Comparison of ENCODE assay signal across 24 cellular contexts in genomic region chr5:82720213-82720612, GRCh38.
DNase-seq lines count a peak whose midpoint lies in the region; ATAC-seq and TF ChIP-seq lines count a peak whose summit lies in the region.
"Had no signal": no experiment of that assay in that cellular context is flagged by ENCODE, and none has a peak within 500 bp of the region (broad histone marks: within the 10 kb centered on the region; RNA-seq: fewer than 3 reads in every experiment).

No MANE protein-coding gene starts in this region.

- H3K27ac Mint-ChIP-seq in H9 = peak overlapping the region in 2 of 3 experiments; percentile 32 to 41; a peak in 4 of 7 replicates
- H3K27ac Mint-ChIP-seq in activated T-helper 1 cell treated with anti-CD3 and anti-CD28 coated beads, Interleukin-12 subunit alpha, Interleukin-12 subunit beta, Interleukin-2, Interleukin-4 antibody, amounts not matched to agents 30 ng/mL and 10 ng/mL and 1 ng/mL, durations not matched to agents 14 hours and 24 hours and 36 hours = no peak overlapping the region
- H3K27ac Mint-ChIP-seq: activated CD8-positive, alpha-beta T cell treated with anti-CD3 and anti-CD28 coated beads, Interleukin-2, amount 10 ng/mL, durations not matched to agents 7 days and 5 days; activated naive CD4-positive, alpha-beta T cell treated with anti-CD3 and anti-CD28 coated beads, Interleukin-2, amount 50 U/mL, for 24 hours; naive B cell; stimulated activated memory B cell treated with anti-CD40 and anti-IgM and Interleukin-4, amounts not matched to agents 10 μg/mL and 1 μg/mL and 100 μg/mL, for 72 hours had no signal

- H3K18ac ChIP-seq in H9 (ENCODE audit: insufficient read length, low read depth, low read length) (no peak overlapping the region), neuronal stem cell (ENCODE audit: low read length) (no peak overlapping the region)

- no peak overlapping the region for H3T11ph ChIP-seq in H9 (ENCODE audit: low read length)

- no peaks in the 10 kb centered on the region for H3K36me3 ChIP-seq in neuronal stem cell (replicated peaks in 1 of 2; ENCODE audit: control insufficient read depth in 2 of 2, insufficient read depth in 2 of 2, low read length in 2 of 2)
- H3K36me3 ChIP-seq: ovary, upper lobe of left lung had no signal

- H3K79me1 ChIP-seq in H9 (ENCODE audit: insufficient read depth, low read depth, low read length, poor library complexity, severe bottlenecking) (no peaks in the 10 kb centered on the region), neuronal stem cell (ENCODE audit: low read depth, low read length) (no peaks in the 10 kb centered on the region)

- H3K9me3 Mint-ChIP-seq in H9 = peaks cover 2 to 5% of the 10 kb centered on the region in 2 experiments; a peak in 4 of 5 replicates
- H3K9me3 Mint-ChIP-seq in activated T-helper 1 cell treated with anti-CD3 and anti-CD28 coated beads, Interleukin-12 subunit alpha, Interleukin-12 subunit beta, Interleukin-2, Interleukin-4 antibody, amounts not matched to agents 30 ng/mL and 10 ng/mL and 1 ng/mL, durations not matched to agents 14 hours and 24 hours and 36 hours = no peaks in the 10 kb centered on the region
- H3K9me3 Mint-ChIP-seq: activated naive CD4-positive, alpha-beta T cell treated with anti-CD3 and anti-CD28 coated beads, Interleukin-2, amount 50 U/mL, for 24 hours; naive B cell; stimulated activated memory B cell treated with anti-CD40 and anti-IgM and Interleukin-4, amounts not matched to agents 10 μg/mL and 1 μg/mL and 100 μg/mL, for 72 hours had no signal

- H3K9me3 ChIP-seq in H9 (ENCODE audit: control insufficient read depth, low read depth, low read length) (no peaks in the 10 kb centered on the region), neuronal stem cell (replicated peaks in 1 of 2; ENCODE audit: control insufficient read depth in 2 of 2, insufficient read depth in 1 of 2, low read depth in 1 of 2, low read length in 2 of 2) (no peaks in the 10 kb centered on the region)
- H3K9me3 ChIP-seq: ovary, upper lobe of left lung had no signal

- H3K9ac ChIP-seq in H9 (ENCODE audit: extremely low read depth, insufficient read length, low read length) = no peak overlapping the region
- no peak overlapping the region for H3K9ac ChIP-seq in neuronal stem cell (ENCODE audit: low read depth, low read length, poor library complexity)

- H2BK120ac ChIP-seq in H9 (ENCODE audit: low read depth, low read length, poor library complexity, severe bottlenecking) (no peak overlapping the region), neuronal stem cell (ENCODE audit: low read depth, low read length) (no peak overlapping the region)

- no peak overlapping the region for H4K8ac ChIP-seq in H9 (replicated peaks; ENCODE audit: insufficient read length, low read depth, low read length)
- no peak overlapping the region for H4K8ac ChIP-seq in neuronal stem cell (ENCODE audit: low read depth, low read length)

- no peak overlapping the region for H4K5ac ChIP-seq in H9 (ENCODE audit: insufficient read length, low read depth, low read length)

- H4K91ac ChIP-seq in H9 (ENCODE audit: insufficient read length, low read depth, low read length) (no peak overlapping the region), neuronal stem cell (ENCODE audit: low read depth, low read length, poor library complexity) (no peak overlapping the region)

- WGBS in H9 (ENCODE audit: extremely low coverage, insufficient read length, low lambda C conversion rate) = no CpG with 5 or more reads among the region's 1 CpG
- no CpG with 5 or more reads among the region's 1 CpG for WGBS in neuronal stem cell (ENCODE audit: extremely low coverage in 2 of 2, insufficient read length in 2 of 2, insufficient replicate concordance in 1 of 2), 2 donors

- H3K14ac ChIP-seq in H9 (ENCODE audit: insufficient read depth, low read length) = no peak overlapping the region
- H3K14ac ChIP-seq in neuronal stem cell (ENCODE audit: low read length) = no peak overlapping the region

- no peak overlapping the region for H2BK20ac ChIP-seq in H9 (ENCODE audit: low read depth, low read length, poor library complexity, severe bottlenecking)

- intact Hi-C loops in activated T-helper 1 cell treated with anti-CD3 and anti-CD28 coated beads, Interleukin-12 subunit alpha, Interleukin-12 subunit beta, Interleukin-2, Interleukin-4 antibody, amounts not matched to agents 30 ng/mL and 10 ng/mL and 1 ng/mL, durations not matched to agents 14 hours and 24 hours and 36 hours (cut with micrococcal nuclease) = no loop called here

- no peak overlapping the region for H3K4me3 ChIP-seq in neuronal stem cell (ENCODE audit: low read length in 2 of 2)
- H3K4me3 ChIP-seq: ovary, upper lobe of left lung had no signal

- H3K56ac ChIP-seq in H9 (ENCODE audit: insufficient read length, low read depth, low read length) = no peak overlapping the region

- no peaks in the 10 kb centered on the region for H3K23me2 ChIP-seq in H9 (ENCODE audit: insufficient read length, low read depth, low read length, poor library complexity, severe bottlenecking)

- H2BK12ac ChIP-seq in H9 (ENCODE audit: insufficient read length, low read depth, low read length) = no peak overlapping the region
- H2BK12ac ChIP-seq in neuronal stem cell (ENCODE audit: low read length) = no peak overlapping the region

- H3K4me1 ChIP-seq in H9 (ENCODE audit: insufficient read depth, low read length) (peaks cover 3% of the 10 kb centered on the region; the same call in 1 of the 2 replicates), neuronal stem cell (ENCODE audit: control insufficient read depth in 2 of 2, insufficient read depth in 1 of 2, low read depth in 1 of 2, low read length in 2 of 2) (peaks cover 3 to 18% of the 10 kb centered on the region in 2 donors)

- H3K27me3 Mint-ChIP-seq in H9 (ENCODE audit: low read depth) = no peaks in the 10 kb centered on the region
- H3K27me3 Mint-ChIP-seq in activated T-helper 1 cell treated with anti-CD3 and anti-CD28 coated beads, Interleukin-12 subunit alpha, Interleukin-12 subunit beta, Interleukin-2, Interleukin-4 antibody, amounts not matched to agents 30 ng/mL and 10 ng/mL and 1 ng/mL, durations not matched to agents 14 hours and 24 hours and 36 hours (ENCODE audit: insufficient read depth) = peaks cover 4% of the 10 kb centered on the region
- H3K27me3 Mint-ChIP-seq: activated naive CD4-positive, alpha-beta T cell treated with anti-CD3 and anti-CD28 coated beads, Interleukin-2, amount 50 U/mL, for 24 hours; naive B cell; stimulated activated memory B cell treated with anti-CD40 and anti-IgM and Interleukin-4, amounts not matched to agents 10 μg/mL and 1 μg/mL and 100 μg/mL, for 72 hours had no signal

- H2AK5ac ChIP-seq in H9 (ENCODE audit: insufficient read length, low read length) = no peak overlapping the region
- H2AK5ac ChIP-seq in neuronal stem cell (ENCODE audit: low read depth, low read length) = no peak overlapping the region

- no peak overlapping the region for H2BK5ac ChIP-seq in H9 (ENCODE audit: insufficient read length, low read length)
- H2BK5ac ChIP-seq in neuronal stem cell (ENCODE audit: low read length) = no peak overlapping the region

- H3K4me1 Mint-ChIP-seq in H9 = peaks cover 8 to 13% of the 10 kb centered on the region in 2 experiments
- peaks cover 6% of the 10 kb centered on the region for H3K4me1 Mint-ChIP-seq in activated T-helper 1 cell treated with anti-CD3 and anti-CD28 coated beads, Interleukin-12 subunit alpha, Interleukin-12 subunit beta, Interleukin-2, Interleukin-4 antibody, amounts not matched to agents 30 ng/mL and 10 ng/mL and 1 ng/mL, durations not matched to agents 14 hours and 24 hours and 36 hours (ENCODE audit: low read depth)
- H3K4me1 Mint-ChIP-seq: activated naive CD4-positive, alpha-beta T cell treated with anti-CD3 and anti-CD28 coated beads, Interleukin-2, amount 50 U/mL, for 24 hours; naive B cell; stimulated activated memory B cell treated with anti-CD40 and anti-IgM and Interleukin-4, amounts not matched to agents 10 μg/mL and 1 μg/mL and 100 μg/mL, for 72 hours had no signal

- no peak overlapping the region for H2AFZ ChIP-seq in H9 (ENCODE audit: low read length)
- peak overlapping the region; percentile 64 for H2AFZ ChIP-seq in neuronal stem cell (ENCODE audit: low read length)

- no peaks in the 10 kb centered on the region for H3K79me2 ChIP-seq in H9 (ENCODE audit: insufficient read depth, low read length)

- H3K23ac ChIP-seq in H9 (ENCODE audit: insufficient read length, low read depth, low read length) = no peak overlapping the region
- no peak overlapping the region for H3K23ac ChIP-seq in neuronal stem cell (ENCODE audit: low read depth, low read length, poor library complexity)

- peaks cover 2 to 4% (median 2%) of the 10 kb centered on the region in 3 experiments; a peak in 5 of 7 replicates for H3K36me3 Mint-ChIP-seq in H9 (ENCODE audit: insufficient read depth in 1 of 3, low read depth in 3 of 3)
- peaks cover 2% of the 10 kb centered on the region for H3K36me3 Mint-ChIP-seq in activated T-helper 1 cell treated with anti-CD3 and anti-CD28 coated beads, Interleukin-12 subunit alpha, Interleukin-12 subunit beta, Interleukin-2, Interleukin-4 antibody, amounts not matched to agents 30 ng/mL and 10 ng/mL and 1 ng/mL, durations not matched to agents 14 hours and 24 hours and 36 hours (ENCODE audit: low read depth)
- H3K36me3 Mint-ChIP-seq: activated naive CD4-positive, alpha-beta T cell treated with anti-CD3 and anti-CD28 coated beads, Interleukin-2, amount 50 U/mL, for 24 hours; naive B cell; stimulated activated memory B cell treated with anti-CD40 and anti-IgM and Interleukin-4, amounts not matched to agents 10 μg/mL and 1 μg/mL and 100 μg/mL, for 72 hours had no signal

- TF ChIP-seq CTCF in H9 (conservative IDR thresholded peaks at IDR 0.05) = no peak

- H3K4me2 ChIP-seq in H9 (ENCODE audit: insufficient read depth, insufficient read length, low read length) = no peak overlapping the region
- H3K4me2 ChIP-seq in neuronal stem cell (ENCODE audit: insufficient read depth, low read length, poor library complexity, severe bottlenecking) = no peak overlapping the region

- H2BK15ac ChIP-seq in H9 (ENCODE audit: low read depth, low read length) = no peak overlapping the region
- H2BK15ac ChIP-seq in neuronal stem cell (ENCODE audit: low read length) = no peak overlapping the region

- H3K27ac ChIP-seq in H9 (ENCODE audit: insufficient read length, low read depth, low read length) (no peak overlapping the region), neuronal stem cell (replicated peaks; ENCODE audit: low read length) (no peak overlapping the region)
- H3K27ac ChIP-seq: C4-2B, ovary, upper lobe of left lung had no signal

- no peaks in the 10 kb centered on the region for H4K20me1 ChIP-seq in H9 (ENCODE audit: control insufficient read depth, insufficient read depth, insufficient read length)

- no peak for DNase-seq in H9
- DNase-seq in SW480 (ENCODE audit: low spot score) = peak; percentile 2
- DNase-seq in iPS-NIHi7 (ENCODE audit: extremely low spot score) = peak; percentile 48
- no peak for DNase-seq in neuronal stem cell (ENCODE audit: low spot score)
- DNase-seq in hippocampal formation (lab: John Stamatoyannopoulos, UW) = no peak
- DNase-seq in activated T-helper 1 cell treated with anti-CD3 and anti-CD28 coated beads, Interleukin-12 subunit alpha, Interleukin-12 subunit beta, Interleukin-2, Interleukin-4 antibody, amounts not matched to agents 30 ng/mL and 10 ng/mL and 1 ng/mL, durations not matched to agents 14 hours and 24 hours and 36 hours (ENCODE audit: low spot score) = no peak
- DNase-seq: activated CD4-positive, alpha-beta T cell treated with anti-CD3 and anti-CD28 coated beads for 4 hours; activated CD8-positive, alpha-beta T cell treated with anti-CD3 and anti-CD28 coated beads, Interleukin-2, amount 10 ng/mL, durations not matched to agents 7 days and 5 days; amygdala; DND-41; KG1; midbrain; MM.1S; naive B cell; NCI-H2029; NCI-H748 treated with DMSO at 0.1 percent for 48 hours; ovary; SIG-M5; upper lobe of left lung had no signal

- H3K4ac ChIP-seq in H9 (ENCODE audit: low read depth, low read length) = no peak overlapping the region
- no peak overlapping the region for H3K4ac ChIP-seq in neuronal stem cell (ENCODE audit: low read length)

- no peaks in the 10 kb centered on the region; the same call in 1 of the 2 replicates for H3K27me3 ChIP-seq in H9 (ENCODE audit: insufficient read depth, low read length)
- H3K27me3 ChIP-seq in neuronal stem cell (ENCODE audit: control insufficient read depth in 3 of 3, insufficient read depth in 3 of 3, low read depth in 1 of 3, low read length in 3 of 3) = no peaks in the 10 kb centered on the region
- H3K27me3 ChIP-seq: ovary, upper lobe of left lung had no signal

- H3K4me3 Mint-ChIP-seq in H9 = no peak overlapping the region
- H3K4me3 Mint-ChIP-seq in activated T-helper 1 cell treated with anti-CD3 and anti-CD28 coated beads, Interleukin-12 subunit alpha, Interleukin-12 subunit beta, Interleukin-2, Interleukin-4 antibody, amounts not matched to agents 30 ng/mL and 10 ng/mL and 1 ng/mL, durations not matched to agents 14 hours and 24 hours and 36 hours = no peak overlapping the region
- H3K4me3 Mint-ChIP-seq: activated CD8-positive, alpha-beta T cell treated with anti-CD3 and anti-CD28 coated beads, Interleukin-2, amount 10 ng/mL, durations not matched to agents 7 days and 5 days; activated naive CD4-positive, alpha-beta T cell treated with anti-CD3 and anti-CD28 coated beads, Interleukin-2, amount 50 U/mL, for 24 hours; naive B cell; stimulated activated memory B cell treated with anti-CD40 and anti-IgM and Interleukin-4, amounts not matched to agents 10 μg/mL and 1 μg/mL and 100 μg/mL, for 72 hours had no signal

- no peak for ATAC-seq in HG02678 (IDR thresholded peaks at IDR 0.05; ENCODE audit: unreplicated experiment)
- no peak for ATAC-seq in activated CD4-positive, CD25-positive, alpha-beta regulatory T cell treated with anti-CD3 and anti-CD28 coated beads, Interleukin-2, amount 50 U/mL, for 24 hours
- ATAC-seq: activated CD8-positive, alpha-beta T cell treated with anti-CD3 and anti-CD28 coated beads, Interleukin-2, amount 10 ng/mL, durations not matched to agents 7 days and 5 days; stimulated activated memory B cell treated with anti-CD40 and anti-IgM and Interleukin-4, amounts not matched to agents 10 μg/mL and 1 μg/mL and 100 μg/mL, for 72 hours had no signal

Comparison
In these comparisons a context has a peak if more than half of its experiments do, and no peak if none do; other contexts are left out.
1. DNase-seq: peak in SW480 (single experiment) and iPS-NIHi7 (single experiment); none in H9 (single experiment), neuronal stem cell (single experiment), hippocampal formation (0 of 2) and activated T-helper 1 cell treated with anti-CD3 and anti-CD28 coated beads, Interleukin-12 subunit alpha, Interleukin-12 subunit beta, Interleukin-2, Interleukin-4 antibody, amounts not matched to agents 30 ng/mL and 10 ng/mL and 1 ng/mL, durations not matched to agents 14 hours and 24 hours and 36 hours (single experiment).